29 cellular contexts compared by ENCODE assay signal in genomic region chr6:125058562-125058961, GRCh38.
"Had no signal": no experiment of that assay in that cellular context is flagged by ENCODE, and none has a peak within 500 bp of the region (broad histone marks: within the 10 kb centered on the region; RNA-seq: fewer than 3 reads in every experiment).

No MANE protein-coding gene starts in this region.

- H3K4me3 Mint-ChIP-seq: activated CD4-positive, alpha-beta memory T cell treated with anti-CD3 and anti-CD28 coated beads for 36 hours; activated CD4-positive, alpha-beta T cell treated with anti-CD3 and anti-CD28 coated beads, Interleukin-2, amount 10 ng/mL, durations not matched to agents 7 days and 5 days; activated naive CD4-positive, alpha-beta T cell treated with anti-CD3 and anti-CD28 coated beads for 36 hours; activated naive CD8-positive, alpha-beta T cell; activated T-helper 17 cell treated with anti-CD3 and anti-CD28 coated beads, Interleukin-2, amount 50 U/mL, for 72 hours; T-cell had no signal

- H3K36me3 Mint-ChIP-seq: activated CD4-positive, alpha-beta memory T cell treated with anti-CD3 and anti-CD28 coated beads for 36 hours; activated naive CD8-positive, alpha-beta T cell; T-cell had no signal

- H3K27me3 Mint-ChIP-seq: activated CD4-positive, alpha-beta memory T cell treated with anti-CD3 and anti-CD28 coated beads for 36 hours; activated CD4-positive, alpha-beta T cell treated with anti-CD3 and anti-CD28 coated beads, Interleukin-2, amount 10 ng/mL, durations not matched to agents 7 days and 5 days; activated naive CD8-positive, alpha-beta T cell; activated T-helper 17 cell treated with anti-CD3 and anti-CD28 coated beads, Interleukin-2, amount 50 U/mL, for 72 hours; T-cell had no signal

- H3K4me1 Mint-ChIP-seq: activated T-helper 17 cell treated with anti-CD3 and anti-CD28 coated beads, Interleukin-2, amount 50 U/mL, for 72 hours; T-cell had no signal

- H3K36me3 ChIP-seq: brain microvascular endothelial cell, cardiac muscle cell had no signal

- H3K27ac ChIP-seq: brain microvascular endothelial cell, cardiac muscle cell, KMS-11, SK-N-MC had no signal

- H3K27me3 ChIP-seq: brain microvascular endothelial cell, cardiac muscle cell had no signal

- H3K27ac Mint-ChIP-seq: activated CD4-positive, alpha-beta memory T cell treated with anti-CD3 and anti-CD28 coated beads for 36 hours; activated CD4-positive, alpha-beta T cell treated with anti-CD3 and anti-CD28 coated beads, Interleukin-2, amount 10 ng/mL, durations not matched to agents 7 days and 5 days; activated naive CD4-positive, alpha-beta T cell treated with anti-CD3 and anti-CD28 coated beads for 36 hours; activated naive CD8-positive, alpha-beta T cell; activated T-helper 17 cell treated with anti-CD3 and anti-CD28 coated beads, Interleukin-2, amount 50 U/mL, for 72 hours; T-cell had no signal

- H3K4me3 ChIP-seq: cardiac muscle cell, SK-N-MC had no signal

- H3K9ac ChIP-seq: KMS-11 had no signal

- H3K4me2 ChIP-seq: KMS-11 had no signal

- H3K9me3 Mint-ChIP-seq: activated CD4-positive, alpha-beta memory T cell treated with anti-CD3 and anti-CD28 coated beads for 36 hours; activated CD4-positive, alpha-beta T cell treated with anti-CD3 and anti-CD28 coated beads, Interleukin-2, amount 10 ng/mL, durations not matched to agents 7 days and 5 days; activated naive CD4-positive, alpha-beta T cell treated with anti-CD3 and anti-CD28 coated beads for 36 hours; activated T-helper 17 cell treated with anti-CD3 and anti-CD28 coated beads, Interleukin-2, amount 50 U/mL, for 72 hours; T-cell had no signal

- ATAC-seq: activated T-helper 17 cell treated with anti-CD3 and anti-CD28 coated beads, Interleukin-2, amount 50 U/mL, for 72 hours; Panc1; Right ventricle myocardium inferior; T-cell had no signal

- DNase-seq: activated CD4-positive, alpha-beta memory T cell treated with anti-CD3 and anti-CD28 coated beads for 36 hours; activated CD4-positive, alpha-beta T cell treated with anti-CD3 and anti-CD28 coated beads, Interleukin-2, amount 10 ng/mL, durations not matched to agents 7 days and 5 days; activated CD4-positive, CD25-positive, alpha-beta regulatory T cell; activated CD8-positive, alpha-beta memory T cell treated with anti-CD3 and anti-CD28 coated beads for 24 hours; activated gamma-delta T cell; activated naive CD4-positive, alpha-beta T cell treated with anti-CD3 and anti-CD28 coated beads for 36 hours; activated T-cell treated with anti-CD3 and anti-CD28 coated beads, Interleukin-2, amount 50 U/mL, for 48 hours; brain microvascular endothelial cell; NCI-H1092; NCI-H1417; NCI-H1694; NCI-H2029; NCI-H2107; NCI-H2171 treated with DMSO at 0.1 percent for 48 hours; NCI-H226; NCI-H526; NCI-H774; NK-92 treated with Interleukin-12 subunit alpha and Interleukin-12 subunit beta, amount 100 ng/mL, for 24 hours; RPMI8226; T-cell; T-helper 2 cell; T1000 had no signal
